8 cellular contexts compared by ENCODE assay signal in the genomic region with DNA sequence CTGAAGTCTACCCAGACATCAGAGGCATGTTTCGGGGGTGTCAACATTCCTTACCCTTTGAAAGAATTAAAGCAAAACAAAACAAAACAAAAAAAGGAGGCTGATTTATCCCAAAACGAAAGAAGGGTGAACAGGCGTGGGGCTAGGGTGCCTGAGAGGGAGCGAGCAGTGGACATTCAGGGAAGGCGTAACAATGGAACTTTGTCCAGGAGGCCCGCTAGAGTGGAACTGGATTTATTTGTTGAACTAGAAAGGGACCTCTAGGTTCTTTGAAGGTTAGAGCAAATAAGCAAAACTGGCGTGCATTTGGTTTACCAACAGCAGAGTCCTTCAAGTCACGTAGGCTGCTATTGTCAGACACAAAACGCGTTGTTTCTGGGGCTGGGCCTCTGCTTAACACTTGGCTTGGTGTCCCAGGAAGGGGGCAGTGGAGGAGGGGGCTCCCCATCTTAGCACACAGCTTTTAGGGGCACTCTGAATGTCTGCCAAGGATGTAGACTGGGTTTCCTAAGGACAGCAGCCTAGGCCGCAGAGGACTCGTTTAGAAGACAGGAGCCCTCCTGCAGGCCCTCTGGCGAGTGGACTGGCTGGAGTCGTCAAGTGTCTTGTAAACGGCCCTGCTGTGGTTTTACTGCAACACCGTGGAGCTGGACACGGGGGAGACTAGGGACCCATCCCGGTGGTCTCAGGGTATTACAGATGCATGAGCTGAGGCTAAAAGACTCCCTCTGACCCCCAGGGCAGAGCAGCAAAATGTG.
DNase-seq lines count a peak whose midpoint lies in the region; ATAC-seq and TF ChIP-seq lines count a peak whose summit lies in the region.

No MANE protein-coding gene starts in this region.

- H3K4me3 Mint-ChIP-seq in T-cell, result peak overlapping the region; percentile 75 to 78 (median 78)

- H3K4me1 ChIP-seq in DND-41 (ENCODE audit: insufficient read depth, low read length) (peaks cover 15% of the 10 kb centered on the region), gastroesophageal sphincter (peaks cover 0 to 47% (median 5%) of the 10 kb centered on the region in 3 donors)

- no peak overlapping the region for H3K9ac ChIP-seq in DND-41 (ENCODE audit: low read depth, low read length)

- 7 to 20% methylated on average over 3 to 8 of the region's 18 CpGs for WGBS in gastroesophageal sphincter (ENCODE audit: low coverage in 1 of 2), 2 donors

- POLR2A ChIA-PET in T-cell (lab: Charles Lee), result no interaction called here

- H3K4me3 ChIP-seq in DND-41 (ENCODE audit: low read depth in 1 of 2, low read length in 2 of 2), result no peak overlapping the region
- H3K4me3 ChIP-seq in gastroesophageal sphincter, result peak overlapping the region; percentile 2 to 50

- CTCF ChIA-PET in T-cell (lab: Charles Lee), result interaction anchor here in 1 of 2 donors (1.5 kb wide), 1 partner anchor 849 kb away, joined by 8 read pairs; no protein-coding TSS in a partner anchor

- no peak for ATAC-seq in DND-41 (ENCODE audit: insufficient read depth, low read depth)
- no peak for ATAC-seq in T-cell (replicated peaks in 1 of 4)
- ATAC-seq in gastroesophageal sphincter, result no peak
- ATAC-seq in sciatic nerve, result peak; percentile 1
- no peak for ATAC-seq in GM19395 (IDR thresholded peaks at IDR 0.05; ENCODE audit: unreplicated experiment)
- no peak for ATAC-seq in HG02885 (IDR thresholded peaks at IDR 0.05; ENCODE audit: poor library complexity, unreplicated experiment)

- H3K27me3 Mint-ChIP-seq in T-cell, result peaks cover 0 to 5% of the 10 kb centered on the region in 2 donors

- DNase-seq in DND-41 (no peak), T-cell (no peak), sciatic nerve (ENCODE audit: low spot score) (peak; percentile 64), NCI-H748 (lab: John Stamatoyannopoulos, UW; ENCODE audit: unreplicated experiment) (no peak), NCI-H1694 treated with DMSO at 0.1 percent for 48 hours (lab: John Stamatoyannopoulos, UW) (no peak)

- peaks cover 17 to 28% (median 21%) of the 10 kb centered on the region in 3 donors for H3K4me1 Mint-ChIP-seq in T-cell

- no peak for TF ChIP-seq EP300 in gastroesophageal sphincter (IDR thresholded peaks at IDR 0.05)

- intact Hi-C loops in sciatic nerve (cut with DNase I), result loop anchor here (5.0 kb wide), 2 partner anchors 446 to 546 kb away; no protein-coding TSS in a partner anchor

- H2AFZ ChIP-seq in DND-41 (ENCODE audit: low read depth, low read length), result no peak overlapping the region

- H3K27ac ChIP-seq in DND-41 (ENCODE audit: low read length) (no peak overlapping the region), gastroesophageal sphincter (peak overlapping the region; percentile 79 to 93 (median 89))

- TF ChIP-seq CTCF in DND-41 (IDR thresholded peaks at IDR 0.05; ENCODE audit: borderline replicate concordance, extremely low read depth, low read length, poor library complexity, severe bottlenecking) (no peak), gastroesophageal sphincter (IDR thresholded peaks at IDR 0.05) (no peak)

- H3K4me2 ChIP-seq in DND-41 (ENCODE audit: insufficient read depth, low read length), result peak overlapping the region; percentile 70

- H3K36me3 ChIP-seq in DND-41 (ENCODE audit: insufficient read depth, low read length) (no peaks in the 10 kb centered on the region), gastroesophageal sphincter (no peaks in the 10 kb centered on the region)

- TF ChIP-seq POLR2A in gastroesophageal sphincter (IDR thresholded peaks at IDR 0.05), result no peak

- H4K20me1 ChIP-seq in DND-41 (ENCODE audit: insufficient read depth, low read length), result no peaks in the 10 kb centered on the region; the same call in 1 of the 2 replicates

- no peaks in the 10 kb centered on the region for H3K79me2 ChIP-seq in DND-41 (ENCODE audit: insufficient read depth, low read length)

- H3K27me3 ChIP-seq in DND-41 (ENCODE audit: insufficient read depth, low read length, poor library complexity) (peaks cover 9% of the 10 kb centered on the region), gastroesophageal sphincter (no peaks in the 10 kb centered on the region)

- H3K9me3 ChIP-seq in DND-41 (ENCODE audit: insufficient read depth, low read length, severe bottlenecking), result no peaks in the 10 kb centered on the region
- H3K9me3 ChIP-seq in gastroesophageal sphincter, result no peaks in the 10 kb centered on the region

- peaks cover 2% of the 10 kb centered on the region for H3K36me3 Mint-ChIP-seq in T-cell

- H3K9me3 Mint-ChIP-seq in T-cell, result no peaks in the 10 kb centered on the region

- H3K27ac Mint-ChIP-seq in T-cell, result no peak overlapping the region

Comparison
In these comparisons a context has a peak if more than half of its experiments do, and no peak if none do; other contexts are left out.
1. H3K4me3 ChIP-seq: peak in gastroesophageal sphincter (2 of 2); none in DND-41 (0 of 2).